In genomic region chr9:17906841-17907779, GRCh38 we compare ENCODE assay signal across 11 cellular contexts.
DNase-seq lines count a peak whose midpoint lies in the region; ATAC-seq and TF ChIP-seq lines count a peak whose summit lies in the region.
"Had no signal": no experiment of that assay in that cellular context is flagged by ENCODE, and none has a peak within 500 bp of the region (broad histone marks: within the 10 kb centered on the region; RNA-seq: fewer than 3 reads in every experiment).

No MANE protein-coding gene starts in this region.

- peaks cover 9% of the 10 kb centered on the region for H3K9me3 ChIP-seq in adipocyte (ENCODE audit: control insufficient read depth, low read length)
- H3K9me3 ChIP-seq in iPS-20b (ENCODE audit: insufficient read depth, low read depth, low read length): no peaks in the 10 kb centered on the region

- TF ChIP-seq CTCF in GM10248 (IDR thresholded peaks at IDR 0.05; ENCODE audit: control extremely low read depth, extremely low read depth, low read depth, missing control alignments) (no peak), retinal pigment epithelial cell (conservative IDR thresholded peaks at IDR 0.05; ENCODE audit: low read depth, low read length) (no peak)

- no peaks in the 10 kb centered on the region for H3K4me1 Mint-ChIP-seq in T-helper 2 cell treated with Interferon-gamma antibody and Interleukin-4, amounts not matched to agents 5 μg/mL and 100 μg/mL, for 36 hours (ENCODE audit: low read depth)
- H3K4me1 Mint-ChIP-seq in immature natural killer cell: no peaks in the 10 kb centered on the region
- H3K4me1 Mint-ChIP-seq: activated naive CD4-positive, alpha-beta T cell treated with anti-CD3 and anti-CD28 coated beads, Interleukin-2, amount 10 ng/mL, durations not matched to agents 7 days and 5 days; B cell had no signal

- H3K4me1 ChIP-seq in adipocyte (ENCODE audit: control insufficient read depth, insufficient read depth, low read length) (peaks cover 8% of the 10 kb centered on the region), iPS-20b (ENCODE audit: insufficient read depth, low read length) (no peaks in the 10 kb centered on the region)

- no peak overlapping the region for H3K27ac Mint-ChIP-seq in T-helper 2 cell treated with Interferon-gamma antibody and Interleukin-4, amounts not matched to agents 5 μg/mL and 100 μg/mL, for 36 hours
- no peak overlapping the region for H3K27ac Mint-ChIP-seq in immature natural killer cell
- H3K27ac Mint-ChIP-seq: activated naive CD4-positive, alpha-beta T cell treated with anti-CD3 and anti-CD28 coated beads, Interleukin-2, amount 10 ng/mL, durations not matched to agents 7 days and 5 days; B cell had no signal

- peaks cover 10% of the 10 kb centered on the region for H3K27me3 Mint-ChIP-seq in T-helper 2 cell treated with Interferon-gamma antibody and Interleukin-4, amounts not matched to agents 5 μg/mL and 100 μg/mL, for 36 hours (ENCODE audit: low read depth)
- H3K27me3 Mint-ChIP-seq in immature natural killer cell (ENCODE audit: low read depth in 3 of 3): peaks cover 0 to 5% (median 3%) of the 10 kb centered on the region in 3 donors

- POLR2A ChIA-PET in GM10248 (lab: Yijun Ruan, JAX): no interaction called here

- no peak overlapping the region for H3K27ac ChIP-seq in iPS-20b (ENCODE audit: low read length)

- ATAC-seq in HG02678 (IDR thresholded peaks at IDR 0.05; ENCODE audit: unreplicated experiment): no peak

- H3K4me3 ChIP-seq in adipocyte (ENCODE audit: low read length): peak overlapping the region; percentile 56
- H3K4me3 ChIP-seq in iPS-20b (ENCODE audit: low read length): peak overlapping the region; percentile 77
- peak overlapping the region; percentile 40 for H3K4me3 ChIP-seq in retinal pigment epithelial cell (ENCODE audit: low read length)

- peak; percentile 15 for DNase-seq in GM10248 (ENCODE audit: extremely low spot score)
- DNase-seq in adipocyte (ENCODE audit: low read depth): peak; percentile 8
- no peak for DNase-seq in retinal pigment epithelial cell (ENCODE audit: low read depth)
- no peak for DNase-seq in T-helper 2 cell treated with Interferon-gamma antibody and Interleukin-4, amounts not matched to agents 5 μg/mL and 100 μg/mL, for 36 hours (ENCODE audit: low spot score)
- DNase-seq in NCI-H1694 treated with DMSO at 0.1 percent for 48 hours (lab: John Stamatoyannopoulos, UW): no peak
- DNase-seq in immature natural killer cell: no peak
- DNase-seq: activated CD4-positive, alpha-beta T cell treated with anti-CD3 and anti-CD28 coated beads for 4 hours; activated naive CD4-positive, alpha-beta T cell treated with anti-CD3 and anti-CD28 coated beads, Interleukin-2, amount 10 ng/mL, durations not matched to agents 7 days and 5 days had no signal

- H3K36me3 ChIP-seq in adipocyte (ENCODE audit: control insufficient read depth, insufficient read depth, low read length, severe bottlenecking): no peaks in the 10 kb centered on the region
- H3K36me3 ChIP-seq in iPS-20b (ENCODE audit: insufficient read depth, low read depth, low read length): no peaks in the 10 kb centered on the region

- CTCF ChIA-PET in GM10248 (lab: Yijun Ruan, JAX): no interaction called here

- H3K36me3 Mint-ChIP-seq in T-helper 2 cell treated with Interferon-gamma antibody and Interleukin-4, amounts not matched to agents 5 μg/mL and 100 μg/mL, for 36 hours (ENCODE audit: low read depth): no peaks in the 10 kb centered on the region
- peaks cover 0 to 4% (median 0%) of the 10 kb centered on the region in 3 donors for H3K36me3 Mint-ChIP-seq in immature natural killer cell
- H3K36me3 Mint-ChIP-seq: activated naive CD4-positive, alpha-beta T cell treated with anti-CD3 and anti-CD28 coated beads, Interleukin-2, amount 10 ng/mL, durations not matched to agents 7 days and 5 days had no signal

- no peak overlapping the region for H3K9ac ChIP-seq in adipocyte (ENCODE audit: low read length)
- no peak overlapping the region for H3K9ac ChIP-seq in iPS-20b (ENCODE audit: low read depth, low read length)

- no peak overlapping the region for H3K4me3 Mint-ChIP-seq in T-helper 2 cell treated with Interferon-gamma antibody and Interleukin-4, amounts not matched to agents 5 μg/mL and 100 μg/mL, for 36 hours
- no peak overlapping the region for H3K4me3 Mint-ChIP-seq in immature natural killer cell
- H3K4me3 Mint-ChIP-seq: activated naive CD4-positive, alpha-beta T cell treated with anti-CD3 and anti-CD28 coated beads, Interleukin-2, amount 10 ng/mL, durations not matched to agents 7 days and 5 days; B cell had no signal

- H3K27me3 ChIP-seq in adipocyte (replicated peaks; ENCODE audit: control insufficient read depth, insufficient read depth, low read length) (peaks cover 48% of the 10 kb centered on the region), iPS-20b (ENCODE audit: insufficient read depth, low read length) (peaks cover 66% of the 10 kb centered on the region)

- H3K9me3 Mint-ChIP-seq in T-helper 2 cell treated with Interferon-gamma antibody and Interleukin-4, amounts not matched to agents 5 μg/mL and 100 μg/mL, for 36 hours: no peaks in the 10 kb centered on the region
- H3K9me3 Mint-ChIP-seq in immature natural killer cell: peaks cover 0 to 22% (median 4%) of the 10 kb centered on the region in 6 donors
- H3K9me3 Mint-ChIP-seq: activated naive CD4-positive, alpha-beta T cell treated with anti-CD3 and anti-CD28 coated beads, Interleukin-2, amount 10 ng/mL, durations not matched to agents 7 days and 5 days had no signal

Comparison
In these comparisons a context has a peak if more than half of its experiments do, and no peak if none do; other contexts are left out.
1. DNase-seq: peak in GM10248 (single experiment) and adipocyte (single experiment); none in retinal pigment epithelial cell (single experiment), T-helper 2 cell treated with Interferon-gamma antibody and Interleukin-4, amounts not matched to agents 5 μg/mL and 100 μg/mL, for 36 hours (single experiment), NCI-H1694 treated with DMSO at 0.1 percent for 48 hours (single experiment) and immature natural killer cell (0 of 3).
2. Peak in every context shown above with its lines, with median percentiles within 50 percentile points of each other: H3K4me3 ChIP-seq.